ENCODE assay signal across 28 cellular contexts in genomic region chr5:158785397-158785796, GRCh38.
DNase-seq lines count a peak whose midpoint lies in the region; ATAC-seq and TF ChIP-seq lines count a peak whose summit lies in the region.
"Had no signal": no experiment of that assay in that cellular context is flagged by ENCODE, and none has a peak within 500 bp of the region (broad histone marks: within the 10 kb centered on the region; RNA-seq: fewer than 3 reads in every experiment).

No MANE protein-coding gene starts in this region.

- H2AFZ ChIP-seq in GM23248: 0 out of 2 replicates have a peak overlapping the region, but pooled peaks have one; percentile 20

- H3K36me3 ChIP-seq in GM23248 (ENCODE audit: low read depth) (peaks cover 3% of the 10 kb centered on the region; the same call in 1 of the 2 replicates), SK-N-MC (ENCODE audit: insufficient read depth, low read length) (no peaks in the 10 kb centered on the region), tibial artery (no peaks in the 10 kb centered on the region)
- H3K36me3 ChIP-seq: Peyer's patch, SJSA1, spleen, thoracic aorta had no signal

- H3K9me3 ChIP-seq in GM23248 (ENCODE audit: low read depth): no peaks in the 10 kb centered on the region
- no peaks in the 10 kb centered on the region for H3K9me3 ChIP-seq in SK-N-MC (ENCODE audit: low read depth, low read length)
- no peaks in the 10 kb centered on the region for H3K9me3 ChIP-seq in tibial artery
- H3K9me3 ChIP-seq: Peyer's patch, SJSA1, spleen, thoracic aorta had no signal

- H3K4me3 ChIP-seq in GM23248 (no peak overlapping the region), SK-N-MC (no peak overlapping the region), tibial artery (no peak overlapping the region)
- H3K4me3 ChIP-seq: Peyer's patch, SJSA1, spleen, thoracic aorta had no signal

- H4K20me1 ChIP-seq in GM23248 (ENCODE audit: insufficient read depth): no peaks in the 10 kb centered on the region

- H3K79me2 ChIP-seq in GM23248 (ENCODE audit: insufficient read depth): no peaks in the 10 kb centered on the region

- intact Hi-C loops in tibial artery (cut with DNase I; ENCODE audit: low total_unique reads): no loop called here

- H3K9ac ChIP-seq in GM23248 (peak overlapping the region; percentile 14; the same call in 1 of the 2 replicates), SK-N-MC (ENCODE audit: insufficient read length) (peak overlapping the region; percentile 43)

- H3F3A ChIP-seq in GM23248 (ENCODE audit: insufficient read depth): no peaks in the 10 kb centered on the region

- H3K4me1 ChIP-seq in GM23248 (ENCODE audit: insufficient read depth): peaks cover 6% of the 10 kb centered on the region; the same call in 1 of the 2 replicates
- peaks cover 0 to 75% (median 18%) of the 10 kb centered on the region in 4 donors for H3K4me1 ChIP-seq in tibial artery
- H3K4me1 ChIP-seq: Peyer's patch had no signal

- H3K4me2 ChIP-seq in GM23248 (ENCODE audit: unreplicated experiment): peak overlapping the region; percentile 12

- no peak for ATAC-seq in HG02588 (IDR thresholded peaks at IDR 0.05; ENCODE audit: unreplicated experiment)
- no peak for ATAC-seq in GM18520 (IDR thresholded peaks at IDR 0.05; ENCODE audit: unreplicated experiment)
- ATAC-seq: activated naive CD8-positive, alpha-beta T cell treated with anti-CD3 and anti-CD28 coated beads, Interleukin-2, amount 50 U/mL, for 24 hours; stimulated activated naive B cell treated with anti-CD40 and anti-IgM and Interleukin-4, amounts not matched to agents 10 μg/mL and 1 μg/mL and 100 μg/mL, for 72 hours had no signal

- in situ Hi-C loops in GM23248 (cut with MboI): no loop called here

- H3K27ac ChIP-seq in GM23248 (peak overlapping the region; percentile 9; the same call in 1 of the 2 replicates), SK-N-MC (peak overlapping the region; percentile 53; the same call in 1 of the 2 replicates), tibial artery (peak overlapping the region; percentile 51 to 58)
- H3K27ac ChIP-seq: Peyer's patch, SJSA1, spleen had no signal

- H3K27me3 ChIP-seq in GM23248 (replicated peaks; ENCODE audit: insufficient read depth) (no peaks in the 10 kb centered on the region), tibial artery (no peaks in the 10 kb centered on the region)
- H3K27me3 ChIP-seq: Peyer's patch, SJSA1, spleen had no signal

- TF ChIP-seq CTCF in tibial artery (IDR thresholded peaks at IDR 0.05): no peak

- no peaks in the 10 kb centered on the region for H3K9me2 ChIP-seq in GM23248 (ENCODE audit: insufficient read depth)

- DNase-seq in GM23248 (peak; percentile 7), SK-N-MC (ENCODE audit: low read depth, low spot score) (no peak), fibroblast of peridontal ligament (ENCODE audit: extremely low read depth) (peak; percentile 81), tibial artery (no peak), NCI-H526 (lab: John Stamatoyannopoulos, UW) (no peak)
- DNase-seq: activated CD4-positive, alpha-beta T cell treated with anti-CD3 and anti-CD28 coated beads for 1 hour; activated CD8-positive, alpha-beta memory T cell treated with anti-CD3 and anti-CD28 coated beads for 24 hours; activated gamma-delta T cell; activated naive CD8-positive, alpha-beta T cell treated with anti-CD3 and anti-CD28 coated beads, Interleukin-2, amount 50 U/mL, for 24 hours; activated T-cell treated with anti-CD3 and anti-CD28 coated beads, Interleukin-2, amount 50 U/mL, for 1 hour; DMS53; endodermal cell; GDM1; GOT3; KBM-7; left cardiac atrium; mesendoderm; naive B cell; NCI-H510A treated with DMSO at 0.1 percent for 48 hours; NK-92 treated with Interleukin-12 subunit alpha and Interleukin-12 subunit beta, amount 100 ng/mL, for 24 hours; Peyer's patch; spleen; stimulated activated CD4-positive, alpha-beta T cell treated with anti-CD3 and anti-CD28 coated beads, Interleukin-4, amount 100 ng/mL, for 24 hours; stimulated activated naive B cell treated with anti-CD40 and anti-IgM and Interleukin-4, amounts not matched to agents 10 μg/mL and 1 μg/mL and 100 μg/mL, for 72 hours had no signal

- 19 to 33% methylated on average over 2 of the region's 2 CpGs for WGBS in GM23248 (ENCODE audit: low coverage in 1 of 2, low lambda C conversion rate in 2 of 2, missing lambda C conversion rate in 2 of 2), 2 experiments

Comparison
In these comparisons a context has a peak if more than half of its experiments do, and no peak if none do; other contexts are left out.
1. DNase-seq: peak in GM23248 (single experiment) and fibroblast of peridontal ligament (single experiment); none in SK-N-MC (single experiment), tibial artery (0 of 2) and NCI-H526 (0 of 2).
2. Peak in every context shown above with its lines, with median percentiles within 50 percentile points of each other: H3K27ac ChIP-seq.